1 cellular context compared by ENCODE assay signal in the genomic region with DNA sequence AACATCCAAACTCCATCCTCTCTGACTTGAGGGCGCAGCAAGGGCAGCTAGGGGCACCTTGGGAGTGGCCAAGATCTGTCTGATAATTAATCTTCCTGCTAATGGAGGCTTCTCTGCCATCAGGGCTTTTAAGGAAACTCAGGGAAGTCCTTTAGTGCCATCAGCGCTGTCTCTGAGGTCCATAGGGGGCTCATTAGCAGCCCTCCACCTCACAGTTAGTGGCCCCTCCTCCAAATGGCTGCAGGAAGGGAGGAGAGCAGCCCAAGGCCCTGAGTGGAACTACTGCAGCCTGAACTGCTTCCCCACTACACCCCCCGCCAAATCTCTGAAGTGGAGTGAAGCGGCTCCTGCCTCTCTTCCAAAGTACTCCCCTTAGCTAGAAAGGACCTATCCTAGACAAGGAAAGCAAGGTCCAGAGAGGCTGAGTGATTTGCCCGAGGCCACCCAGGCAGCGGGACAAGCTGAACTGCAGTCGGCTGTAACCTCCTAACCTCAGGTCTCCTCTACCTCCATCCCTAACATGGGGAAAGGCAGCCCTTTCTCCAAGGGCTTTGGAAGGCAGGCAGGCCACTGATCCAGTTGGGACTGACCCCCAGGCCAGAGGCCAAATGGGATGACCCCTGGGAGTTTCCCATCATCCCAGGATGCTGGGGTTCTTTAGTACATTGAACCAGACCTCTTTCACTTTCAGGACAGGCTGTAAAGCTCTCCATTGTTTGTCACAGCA.
TF ChIP-seq lines count a peak whose summit lies in the region.

No MANE protein-coding gene starts in this region.

TF ChIP-seq in GM23338, 12 proteins besides CTCF, POLR2A, EP300 and RAD21 (continued from another document):
- TF ChIP-seq, protein P1, sequence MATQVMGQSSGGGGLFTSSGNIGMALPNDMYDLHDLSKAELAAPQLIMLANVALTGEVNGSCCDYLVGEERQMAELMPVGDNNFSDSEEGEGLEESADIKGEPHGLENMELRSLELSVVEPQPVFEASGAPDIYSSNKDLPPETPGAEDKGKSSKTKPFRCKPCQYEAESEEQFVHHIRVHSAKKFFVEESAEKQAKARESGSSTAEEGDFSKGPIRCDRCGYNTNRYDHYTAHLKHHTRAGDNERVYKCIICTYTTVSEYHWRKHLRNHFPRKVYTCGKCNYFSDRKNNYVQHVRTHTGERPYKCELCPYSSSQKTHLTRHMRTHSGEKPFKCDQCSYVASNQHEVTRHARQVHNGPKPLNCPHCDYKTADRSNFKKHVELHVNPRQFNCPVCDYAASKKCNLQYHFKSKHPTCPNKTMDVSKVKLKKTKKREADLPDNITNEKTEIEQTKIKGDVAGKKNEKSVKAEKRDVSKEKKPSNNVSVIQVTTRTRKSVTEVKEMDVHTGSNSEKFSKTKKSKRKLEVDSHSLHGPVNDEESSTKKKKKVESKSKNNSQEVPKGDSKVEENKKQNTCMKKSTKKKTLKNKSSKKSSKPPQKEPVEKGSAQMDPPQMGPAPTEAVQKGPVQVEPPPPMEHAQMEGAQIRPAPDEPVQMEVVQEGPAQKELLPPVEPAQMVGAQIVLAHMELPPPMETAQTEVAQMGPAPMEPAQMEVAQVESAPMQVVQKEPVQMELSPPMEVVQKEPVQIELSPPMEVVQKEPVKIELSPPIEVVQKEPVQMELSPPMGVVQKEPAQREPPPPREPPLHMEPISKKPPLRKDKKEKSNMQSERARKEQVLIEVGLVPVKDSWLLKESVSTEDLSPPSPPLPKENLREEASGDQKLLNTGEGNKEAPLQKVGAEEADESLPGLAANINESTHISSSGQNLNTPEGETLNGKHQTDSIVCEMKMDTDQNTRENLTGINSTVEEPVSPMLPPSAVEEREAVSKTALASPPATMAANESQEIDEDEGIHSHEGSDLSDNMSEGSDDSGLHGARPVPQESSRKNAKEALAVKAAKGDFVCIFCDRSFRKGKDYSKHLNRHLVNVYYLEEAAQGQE (IDR thresholded peaks at IDR 0.05; ENCODE audit: unreplicated experiment) = no peak
- TF ChIP-seq CREB1 (CRISPR knock-in tag; IDR thresholded peaks at IDR 0.05; ENCODE audit: low read depth) = no peak
